10 cellular contexts compared by ENCODE assay signal in genomic region chr1:206674745-206675175, GRCh38. TPM values are rescaled to one million over a fixed set of nuclear protein-coding genes. Genes with fewer than 3 reads are reported as not detected.
DNase-seq lines count a peak whose midpoint lies in the region; ATAC-seq and TF ChIP-seq lines count a peak whose summit lies in the region.
"Had no signal": no experiment of that assay in that cellular context is flagged by ENCODE, and none has a peak within 500 bp of the region (broad histone marks: within the 10 kb centered on the region; RNA-seq: fewer than 3 reads in every experiment).

No MANE protein-coding gene starts in this region.

- no peaks in the 10 kb centered on the region for H3K79me2 ChIP-seq in SK-N-SH (ENCODE audit: insufficient read depth)

- 55% methylated on average over 1 of the region's 1 CpG for WGBS in SK-N-SH (ENCODE audit: low lambda C conversion rate)

- TF ChIP-seq RAD21 in SK-N-SH (IDR thresholded peaks at IDR 0.05; ENCODE audit: low read length): no peak

- peak overlapping the region; percentile 29; the same call in 1 of the 2 replicates for H3K9ac ChIP-seq in SK-N-SH

- DNase-seq in ELR (ENCODE audit: low read depth) (peak; percentile 97), SK-N-SH (no peak), cardiac muscle cell (ENCODE audit: low read depth in 1 of 2, low spot score in 1 of 2) (peak in 1 of 2 donors; percentile 99), skeletal muscle cell (ENCODE audit: low read depth) (peak; percentile 99), OCI-M2 (lab: John Stamatoyannopoulos, UW; ENCODE audit: unreplicated experiment) (no peak), SIG-M5 treated with dmso at 0.1 percent for 504 hours (lab: John Stamatoyannopoulos, UW; ENCODE audit: unreplicated experiment) (no peak), NCI-H748 treated with DMSO at 0.1 percent for 48 hours (lab: John Stamatoyannopoulos, UW) (no peak)
- DNase-seq: T-helper 2 cell had no signal

- H2AFZ ChIP-seq in SK-N-SH (ENCODE audit: low read depth): 0 out of 2 replicates have a peak overlapping the region, but pooled peaks have one; percentile 27

- CTCF ChIA-PET in SK-N-SH (lab: Yijun Ruan, JAX): interaction anchor here (1.2 to 6.2 kb wide), 7 partner anchors 11 to 238 kb away, joined by 3 to 61 read pairs (median 4); no protein-coding TSS in a partner anchor

- H3K4me3 ChIP-seq in SK-N-SH (ENCODE audit: low read depth in 2 of 2, low read length in 1 of 2) (no peak overlapping the region), cardiac muscle cell (no peak overlapping the region), skeletal muscle cell (ENCODE audit: low read depth, low read length) (no peak overlapping the region)

- H3F3A ChIP-seq in SK-N-SH (replicated peaks; ENCODE audit: insufficient read depth): no peaks in the 10 kb centered on the region

- POLR2A ChIA-PET in SK-N-SH (lab: Yijun Ruan, JAX): no interaction called here

- H3K9me3 ChIP-seq in SK-N-SH (no peaks in the 10 kb centered on the region), cardiac muscle cell (ENCODE audit: low read depth) (no peaks in the 10 kb centered on the region)

- no peaks in the 10 kb centered on the region for H4K20me1 ChIP-seq in SK-N-SH (ENCODE audit: insufficient read depth)

- H3K27me3 ChIP-seq in SK-N-SH (ENCODE audit: insufficient read depth) (no peaks in the 10 kb centered on the region), cardiac muscle cell (no peaks in the 10 kb centered on the region)

- no peak for TF ChIP-seq EP300 in SK-N-SH (IDR thresholded peaks at IDR 0.05; ENCODE audit: borderline replicate concordance in 1 of 2, low read depth in 1 of 2, low read length in 1 of 2)

- no peak for TF ChIP-seq CTCF in SK-N-SH (IDR thresholded peaks at IDR 0.05)
- TF ChIP-seq CTCF in cardiac muscle cell (IDR thresholded peaks at IDR 0.05; ENCODE audit: low read depth, low read length): no peak

- H3K36me3 ChIP-seq in SK-N-SH (replicated peaks in 1 of 2; ENCODE audit: control insufficient read depth in 1 of 2, insufficient read depth in 2 of 2, low read length in 1 of 2) (no peaks in the 10 kb centered on the region), cardiac muscle cell (no peaks in the 10 kb centered on the region)

- peaks cover 0 to 9% of the 10 kb centered on the region in 2 experiments; a peak in 3 of 4 replicates for H3K4me1 ChIP-seq in SK-N-SH (ENCODE audit: control insufficient read depth in 1 of 2, insufficient read depth in 2 of 2, low read depth in 1 of 2, low read length in 1 of 2)
- peaks cover 39% of the 10 kb centered on the region for H3K4me1 ChIP-seq in cardiac muscle cell (ENCODE audit: low read depth)

- H3K9me2 ChIP-seq in SK-N-SH: no peaks in the 10 kb centered on the region

- H3K27ac ChIP-seq in SK-N-SH (ENCODE audit: low read depth in 2 of 2, low read length in 1 of 2) (peak overlapping the region in 1 of 2 experiments; percentile 67; a peak in 2 of 4 replicates), cardiac muscle cell (peak overlapping the region; percentile 89)
- H3K27ac ChIP-seq: HL-60 had no signal

- peak overlapping the region; percentile 20; the same call in 1 of the 2 replicates for H3K4me2 ChIP-seq in SK-N-SH

- no peak for ATAC-seq in GM21723 (IDR thresholded peaks at IDR 0.05; ENCODE audit: unreplicated experiment)

TF ChIP-seq in SK-N-SH, 30 proteins besides CTCF, POLR2A, EP300 and RAD21:
- 0 out of 2 replicates have a peak, but pooled peaks have one; percentile 31 for TF ChIP-seq TEAD4 (IDR thresholded peaks at IDR 0.05; ENCODE audit: borderline replicate concordance, insufficient read depth)
- TF ChIP-seq POLR2AphosphoS5 (IDR thresholded peaks at IDR 0.05; ENCODE audit: low read depth, low read length): no peak
- peak; percentile 43; the same call in 1 of the 2 replicates for TF ChIP-seq JUND (IDR thresholded peaks at IDR 0.05)
- no peak for TF ChIP-seq GATA2 (CRISPR knock-in tag; IDR thresholded peaks at IDR 0.05)
- TF ChIP-seq TAF1 (IDR thresholded peaks at IDR 0.05; ENCODE audit: borderline replicate concordance, low read depth, low read length): no peak
- TF ChIP-seq USF2 (IDR thresholded peaks at IDR 0.05; ENCODE audit: borderline replicate concordance, low read depth, low read length): no peak
- TF ChIP-seq MXI1 (IDR thresholded peaks at IDR 0.05; ENCODE audit: low read depth, low read length): no peak
- no peak for TF ChIP-seq GABPA (IDR thresholded peaks at IDR 0.05; ENCODE audit: low read depth)
- TF ChIP-seq FOSL2 (IDR thresholded peaks at IDR 0.05; ENCODE audit: borderline replicate concordance, low read depth): peak; percentile 24; the same call in 1 of the 2 replicates
- TF ChIP-seq MAX (IDR thresholded peaks at IDR 0.05; ENCODE audit: low read depth): peak; percentile 28
- peak; percentile 43; the same call in 1 of the 2 replicates for TF ChIP-seq TCF12 (IDR thresholded peaks at IDR 0.05)
- TF ChIP-seq NFIC (IDR thresholded peaks at IDR 0.05; ENCODE audit: borderline replicate concordance): peak; percentile 50
- TF ChIP-seq REST (IDR thresholded peaks at IDR 0.05; ENCODE audit: low read depth, low read length): no peak
- no peak for TF ChIP-seq EZH2phosphoT487 (IDR thresholded peaks at IDR 0.05; ENCODE audit: borderline replicate concordance, low read depth)
- TF ChIP-seq USF1 (IDR thresholded peaks at IDR 0.05; ENCODE audit: borderline replicate concordance, low read depth): no peak
TF ChIP-seq in SK-N-SH: peak in this region for 6.

RNA-seq across cellular contexts. Expression of gene MAPKAPK2, which starts 9.9 kb away (rescaled TPM):
- polyA plus RNA-seq in SK-N-SH (2012; rRNA removed): 45.9 and 46.8 TPM in 2 replicates
- 34.8 and 47.6 TPM in 2 replicates for polyA plus RNA-seq in SK-N-SH (2012; cell fraction: cytosol; rRNA removed)
- 75.5 and 84.1 TPM in 2 replicates for polyA plus RNA-seq in SK-N-SH (2012; cell fraction: nucleus; rRNA removed)
- 99.4 and 117 TPM in 2 replicates for total RNA-seq in cardiac muscle cell
- 31.4 and 37.1 TPM in 2 replicates for polyA plus RNA-seq in cardiac muscle cell

RNA-seq across cellular contexts. Expression of gene DYRK3, which starts 39.4 kb away (rescaled TPM):
- polyA plus RNA-seq in SK-N-SH (2012; rRNA removed) (3.6 and 5.8 TPM in 2 replicates), cardiac muscle cell (8.4 and 16.6 TPM in 2 replicates)
- polyA plus RNA-seq in SK-N-SH (2012; cell fraction: cytosol; rRNA removed): 5.1 and 5.5 TPM in 2 replicates
- polyA plus RNA-seq in SK-N-SH (2012; cell fraction: nucleus; rRNA removed): 3.8 and 6.9 TPM in 2 replicates
- 14.1 and 21.2 TPM in 2 replicates for total RNA-seq in cardiac muscle cell

Comparison
In these comparisons a context has a peak if more than half of its experiments do, and no peak if none do; other contexts are left out.
1. DNase-seq: peak in ELR (single experiment) and skeletal muscle cell (single experiment); none in SK-N-SH (single experiment), OCI-M2 (single experiment), SIG-M5 treated with dmso at 0.1 percent for 504 hours (single experiment) and NCI-H748 treated with DMSO at 0.1 percent for 48 hours (single experiment).